ENCODE assay signal across 23 cellular contexts in genomic region chr5:59621477-59621876, GRCh38.
"Had no signal": no experiment of that assay in that cellular context is flagged by ENCODE, and none has a peak within 500 bp of the region (broad histone marks: within the 10 kb centered on the region; RNA-seq: fewer than 3 reads in every experiment).

No MANE protein-coding gene starts in this region.

- H3K4me3 ChIP-seq: ascending aorta, breast epithelium, colonic mucosa, lower lobe of right lung, sigmoid colon, thyroid gland, upper lobe of right lung had no signal

- H3K9me3 Mint-ChIP-seq: activated CD4-positive, alpha-beta T cell treated with anti-CD3 and anti-CD28 coated beads, Interleukin-2, amount 10 ng/mL, durations not matched to agents 7 days and 5 days; activated CD8-positive, alpha-beta T cell treated with anti-CD3 and anti-CD28 coated beads for 36 hours had no signal

- H3K27ac Mint-ChIP-seq: activated CD4-positive, alpha-beta T cell treated with anti-CD3 and anti-CD28 coated beads, Interleukin-2, amount 10 ng/mL, durations not matched to agents 7 days and 5 days; activated CD8-positive, alpha-beta memory T cell treated with anti-CD3 and anti-CD28 coated beads, Interleukin-2, amount 10 ng/mL, durations not matched to agents 7 days and 5 days; activated CD8-positive, alpha-beta T cell treated with anti-CD3 and anti-CD28 coated beads for 36 hours; activated naive CD4-positive, alpha-beta T cell treated with anti-CD3 and anti-CD28 coated beads, Interleukin-2, amount 50 U/mL, for 24 hours; naive thymus-derived CD8-positive, alpha-beta T cell had no signal

- H3K9me3 ChIP-seq: ascending aorta, breast epithelium, colonic mucosa, lower lobe of right lung, sigmoid colon, thyroid gland, upper lobe of right lung had no signal

- H3K27ac ChIP-seq: ascending aorta, breast epithelium, colonic mucosa, epithelial cell of prostate, foreskin keratinocyte, lower lobe of right lung, sigmoid colon, thyroid gland, upper lobe of right lung, WERI-Rb-1 had no signal

- H3K4me1 ChIP-seq: ascending aorta, breast epithelium, colonic mucosa, foreskin keratinocyte, lower lobe of right lung, thyroid gland, upper lobe of right lung had no signal

- H3K36me3 Mint-ChIP-seq: activated CD8-positive, alpha-beta memory T cell treated with anti-CD3 and anti-CD28 coated beads, Interleukin-2, amount 10 ng/mL, durations not matched to agents 7 days and 5 days; activated naive CD4-positive, alpha-beta T cell treated with anti-CD3 and anti-CD28 coated beads, Interleukin-2, amount 50 U/mL, for 24 hours; naive thymus-derived CD8-positive, alpha-beta T cell had no signal

- H3K36me3 ChIP-seq: ascending aorta, breast epithelium, colonic mucosa, lower lobe of right lung, sigmoid colon, thyroid gland, upper lobe of right lung, WERI-Rb-1 had no signal

- H3K27me3 Mint-ChIP-seq: activated CD8-positive, alpha-beta T cell treated with anti-CD3 and anti-CD28 coated beads for 36 hours; activated naive CD4-positive, alpha-beta T cell treated with anti-CD3 and anti-CD28 coated beads, Interleukin-2, amount 50 U/mL, for 24 hours; central memory CD8-positive, alpha-beta T cell had no signal

- ATAC-seq: activated CD8-positive, alpha-beta memory T cell treated with anti-CD3 and anti-CD28 coated beads, Interleukin-2, amount 10 ng/mL, durations not matched to agents 7 days and 5 days; activated CD8-positive, alpha-beta T cell treated with anti-CD3 and anti-CD28 coated beads for 36 hours; foreskin keratinocyte; left lobe of liver; lower lobe of right lung; naive thymus-derived CD8-positive, alpha-beta T cell; upper lobe of right lung had no signal

- H3K27me3 ChIP-seq: ascending aorta, breast epithelium, colonic mucosa, foreskin keratinocyte, sigmoid colon, thyroid gland, upper lobe of right lung had no signal

- H3K4me3 Mint-ChIP-seq: activated CD4-positive, alpha-beta T cell treated with anti-CD3 and anti-CD28 coated beads, Interleukin-2, amount 10 ng/mL, durations not matched to agents 7 days and 5 days; activated CD8-positive, alpha-beta memory T cell treated with anti-CD3 and anti-CD28 coated beads, Interleukin-2, amount 10 ng/mL, durations not matched to agents 7 days and 5 days; activated CD8-positive, alpha-beta T cell treated with anti-CD3 and anti-CD28 coated beads for 36 hours; activated naive CD4-positive, alpha-beta T cell treated with anti-CD3 and anti-CD28 coated beads, Interleukin-2, amount 50 U/mL, for 24 hours; central memory CD8-positive, alpha-beta T cell; naive thymus-derived CD8-positive, alpha-beta T cell had no signal

- H3K4me1 Mint-ChIP-seq: activated CD4-positive, alpha-beta T cell treated with anti-CD3 and anti-CD28 coated beads, Interleukin-2, amount 10 ng/mL, durations not matched to agents 7 days and 5 days; activated CD8-positive, alpha-beta memory T cell treated with anti-CD3 and anti-CD28 coated beads, Interleukin-2, amount 10 ng/mL, durations not matched to agents 7 days and 5 days; activated naive CD4-positive, alpha-beta T cell treated with anti-CD3 and anti-CD28 coated beads, Interleukin-2, amount 50 U/mL, for 24 hours; central memory CD8-positive, alpha-beta T cell had no signal

- DNase-seq: activated CD4-positive, alpha-beta T cell treated with anti-CD3 and anti-CD28 coated beads, Interleukin-2, amount 10 ng/mL, durations not matched to agents 7 days and 5 days; activated CD4-positive, CD25-positive, alpha-beta regulatory T cell treated with anti-CD3 and anti-CD28 coated beads, Interleukin-2, amount 50 U/mL, for 72 hours; activated CD8-positive, alpha-beta memory T cell treated with anti-CD3 and anti-CD28 coated beads, Interleukin-2, amount 10 ng/mL, durations not matched to agents 7 days and 5 days; activated CD8-positive, alpha-beta T cell treated with anti-CD3 and anti-CD28 coated beads for 36 hours; activated gamma-delta T cell treated with Interleukin-2 at 50 U/mL for 16 hours; colonic mucosa; foreskin keratinocyte; lower lobe of right lung; naive thymus-derived CD8-positive, alpha-beta T cell; retina; sigmoid colon; stimulated activated CD4-positive, alpha-beta T cell treated with anti-CD3 and anti-CD28 coated beads, Interleukin-2, amount 100 ng/mL, for 48 hours; stimulated activated naive CD4-positive, alpha-beta T cell; T-helper 1 cell; thyroid gland; upper lobe of right lung; WERI-Rb-1 had no signal
